In the genomic region with DNA sequence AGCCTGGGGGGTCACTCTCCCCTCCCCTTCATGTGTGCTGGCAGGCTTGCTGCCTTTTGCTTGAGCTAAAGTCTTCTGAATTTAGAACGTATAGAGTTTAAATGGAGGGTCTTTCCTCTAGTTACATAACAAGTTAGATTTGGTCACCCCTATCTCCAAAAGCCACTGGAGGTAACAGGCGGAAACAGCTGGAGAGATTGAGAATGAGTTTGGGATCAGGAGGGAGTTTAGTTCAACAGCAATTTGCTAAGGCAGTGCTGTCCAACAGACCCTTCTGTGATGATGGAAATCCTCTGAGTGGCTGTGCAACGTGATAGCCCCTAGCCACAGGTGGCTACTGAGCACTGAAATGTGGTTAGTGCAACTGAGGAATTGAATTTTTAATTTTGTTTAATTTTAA, we compare ENCODE assay signal across 29 cellular contexts.
"Had no signal": no experiment of that assay in that cellular context is flagged by ENCODE, and none has a peak within 500 bp of the region (broad histone marks: within the 10 kb centered on the region; RNA-seq: fewer than 3 reads in every experiment).

No MANE protein-coding gene starts in this region.

- ATAC-seq: activated CD8-positive, alpha-beta T cell treated with anti-CD3 and anti-CD28 coated beads for 36 hours; activated naive CD4-positive, alpha-beta T cell treated with anti-CD3 and anti-CD28 coated beads, Interleukin-2, amount 50 U/mL, for 72 hours; activated T-cell treated with anti-CD3 and anti-CD28 coated beads, Interleukin-2, amount 50 U/mL, for 4 hours; activated T-cell treated with anti-CD3 and anti-CD28 coated beads, Interleukin-2, amount 50 U/mL, for 72 hours; body of pancreas had no signal

- H3K27me3 ChIP-seq: adrenal gland, body of pancreas, breast epithelium had no signal

- H3K9me3 ChIP-seq: adrenal gland had no signal

- H3K27ac ChIP-seq: adrenal gland, body of pancreas, brain microvascular endothelial cell had no signal

- H3K36me3 ChIP-seq: adrenal gland, brain microvascular endothelial cell, breast epithelium had no signal

- DNase-seq: activated B cell treated with CpG ODN at 0.5 μM for 24 hours; activated CD4-positive, alpha-beta memory T cell treated with anti-CD3 and anti-CD28 coated beads for 36 hours; activated CD4-positive, alpha-beta T cell treated with anti-CD3 and anti-CD28 coated beads for 4 hours; activated CD4-positive, alpha-beta T cell treated with anti-CD3 and anti-CD28 coated beads, Interleukin-2, amount 10 ng/mL, durations not matched to agents 24 days and 14 days; activated CD4-positive, alpha-beta T cell treated with anti-CD3 and anti-CD28 coated beads, Interleukin-2, amount 50 U/mL, for 1 hour; activated CD4-positive, alpha-beta T cell treated with anti-CD3 and anti-CD28 coated beads, Interleukin-2, amount 50 U/mL, for 4 hours; activated CD4-positive, CD25-positive, alpha-beta regulatory T cell treated with anti-CD3 and anti-CD28 coated beads, Interleukin-2, amount 50 U/mL, for 72 hours; activated CD8-positive, alpha-beta memory T cell treated with anti-CD3 and anti-CD28 coated beads, Interleukin-2, amount 50 U/mL, for 4 hours; activated CD8-positive, alpha-beta T cell treated with anti-CD3 and anti-CD28 coated beads for 36 hours; activated effector memory CD4-positive, alpha-beta T cell treated with anti-CD3 and anti-CD28 coated beads, Interleukin-2, amount 50 U/mL, for 16 hours; activated gamma-delta T cell treated with Interleukin-2 at 50 U/mL for 16 hours; activated naive CD4-positive, alpha-beta T cell; activated naive CD4-positive, alpha-beta T cell treated with anti-CD3 and anti-CD28 coated beads for 36 hours; activated naive CD4-positive, alpha-beta T cell treated with anti-CD3 and anti-CD28 coated beads, Interleukin-2, amount 50 U/mL, for 16 hours; activated naive CD8-positive, alpha-beta T cell treated with anti-CD3 and anti-CD28 coated beads for 36 hours; activated T-cell treated with anti-CD3 and anti-CD28 coated beads for 4 hours; activated T-cell treated with anti-CD3 and anti-CD28 coated beads, Interleukin-2, amount 50 U/mL, for 1 hour; activated T-cell treated with anti-CD3 and anti-CD28 coated beads, Interleukin-2, amount 50 U/mL, for 4 hours; activated T-cell treated with anti-CD3 and anti-CD28 coated beads, Interleukin-2, amount 50 U/mL, for 72 hours; adrenal gland; amniotic stem cell; body of pancreas; brain microvascular endothelial cell; central memory CD4-positive, alpha-beta T cell; T-helper 1 cell; T-helper 2 cell; T-helper 9 cell had no signal

- H3K4me3 ChIP-seq: adrenal gland, body of pancreas, breast epithelium had no signal

- H3K4me1 ChIP-seq: adrenal gland, body of pancreas, breast epithelium had no signal
